Comparison of ENCODE assay signal across 21 cellular contexts in genomic region chr7:29957521-29957920, GRCh38.
"Had no signal": no experiment of that assay in that cellular context is flagged by ENCODE, and none has a peak within 500 bp of the region (broad histone marks: within the 10 kb centered on the region; RNA-seq: fewer than 3 reads in every experiment).

No MANE protein-coding gene starts in this region.

- H3K27ac Mint-ChIP-seq: activated CD4-positive, alpha-beta T cell treated with anti-CD3 and anti-CD28 coated beads, Interleukin-2, amount 10 ng/mL, durations not matched to agents 7 days and 5 days; activated naive CD4-positive, alpha-beta T cell treated with anti-CD3 and anti-CD28 coated beads, Interleukin-2, amount 50 U/mL, for 24 hours; activated T-cell treated with anti-CD3 and anti-CD28 coated beads, Interleukin-2, amount 50 U/mL, for 72 hours; neural progenitor cell had no signal

- FAIRE-seq: endometrium, kidney, pancreas had no signal

- ATAC-seq: activated CD4-positive, CD25-positive, alpha-beta regulatory T cell treated with anti-CD3 and anti-CD28 coated beads, Interleukin-2, amount 50 U/mL, for 24 hours; activated T-cell treated with anti-CD3 and anti-CD28 coated beads, Interleukin-2, amount 50 U/mL, for 72 hours; left lobe of liver; pancreas; stimulated activated naive B cell treated with anti-CD40 and anti-IgM and Interleukin-4, amounts not matched to agents 10 μg/mL and 1 μg/mL and 100 μg/mL, for 72 hours had no signal

- H3K27ac ChIP-seq: colonic mucosa, neural progenitor cell, pancreas, thyroid gland had no signal

- H2AFZ ChIP-seq: neural progenitor cell had no signal

- H3K9me3 ChIP-seq: colonic mucosa, pancreas, thyroid gland had no signal

- H3K4me3 ChIP-seq: colonic mucosa, neural progenitor cell, pancreas, thyroid gland had no signal

- H3K27me3 ChIP-seq: colonic mucosa, neural progenitor cell, pancreas, thyroid gland had no signal

- H3K36me3 ChIP-seq: colonic mucosa, thyroid gland had no signal

- H3K4me3 Mint-ChIP-seq: activated CD4-positive, alpha-beta T cell treated with anti-CD3 and anti-CD28 coated beads, Interleukin-2, amount 10 ng/mL, durations not matched to agents 7 days and 5 days; activated naive CD4-positive, alpha-beta T cell treated with anti-CD3 and anti-CD28 coated beads, Interleukin-2, amount 50 U/mL, for 24 hours; activated T-cell treated with anti-CD3 and anti-CD28 coated beads, Interleukin-2, amount 50 U/mL, for 72 hours; neural progenitor cell; stimulated activated naive B cell treated with anti-CD40 and anti-IgM and Interleukin-4, amounts not matched to agents 10 μg/mL and 1 μg/mL and 100 μg/mL, for 72 hours had no signal

- H3K9me3 Mint-ChIP-seq: activated CD4-positive, alpha-beta T cell treated with anti-CD3 and anti-CD28 coated beads, Interleukin-2, amount 10 ng/mL, durations not matched to agents 7 days and 5 days; activated naive CD4-positive, alpha-beta T cell treated with anti-CD3 and anti-CD28 coated beads, Interleukin-2, amount 50 U/mL, for 24 hours; activated T-cell treated with anti-CD3 and anti-CD28 coated beads, Interleukin-2, amount 50 U/mL, for 72 hours; stimulated activated naive B cell treated with anti-CD40 and anti-IgM and Interleukin-4, amounts not matched to agents 10 μg/mL and 1 μg/mL and 100 μg/mL, for 72 hours had no signal

- H3K27me3 Mint-ChIP-seq: stimulated activated naive B cell treated with anti-CD40 and anti-IgM and Interleukin-4, amounts not matched to agents 10 μg/mL and 1 μg/mL and 100 μg/mL, for 72 hours had no signal

- H3K4me2 ChIP-seq: neural progenitor cell had no signal

- H3K4me1 ChIP-seq: colonic mucosa, thyroid gland had no signal

- DNase-seq: activated CD4-positive, alpha-beta T cell treated with anti-CD3 and anti-CD28 coated beads, Interleukin-2, amount 10 ng/mL, durations not matched to agents 7 days and 5 days; activated CD8-positive, alpha-beta memory T cell treated with anti-CD3 and anti-CD28 coated beads for 24 hours; activated CD8-positive, alpha-beta memory T cell treated with anti-CD3 and anti-CD28 coated beads, Interleukin-2, amount 50 U/mL, for 48 hours; activated gamma-delta T cell; activated T-cell treated with anti-CD3 and anti-CD28 coated beads, Interleukin-2, amount 50 U/mL, for 72 hours; amniotic stem cell; colonic mucosa; erythroblast; foreskin melanocyte; head of caudate nucleus; kidney; pancreas; stimulated activated naive B cell treated with anti-CD40 and anti-IgM and Interleukin-4, amounts not matched to agents 10 μg/mL and 1 μg/mL and 100 μg/mL, for 72 hours; T-helper 1 cell; T-helper 9 cell; thyroid gland had no signal

- H3K9ac ChIP-seq: neural progenitor cell had no signal

- H3K36me3 Mint-ChIP-seq: activated naive CD4-positive, alpha-beta T cell treated with anti-CD3 and anti-CD28 coated beads, Interleukin-2, amount 50 U/mL, for 24 hours had no signal
